In genomic region chr1:209648931-209649776, GRCh38 we compare ENCODE assay signal across 8 cellular contexts. TPM values are rescaled to one million over a fixed set of nuclear protein-coding genes. Genes with fewer than 3 reads are reported as not detected.
DNase-seq lines count a peak whose midpoint lies in the region; ATAC-seq and TF ChIP-seq lines count a peak whose summit lies in the region.

No MANE protein-coding gene starts in this region.

- no peak overlapping the region for H3K9ac ChIP-seq in fibroblast of lung (ENCODE audit: insufficient read depth, low read length)

- intact Hi-C loops in sciatic nerve (cut with DNase I) (no loop called here), testis (cut with DNase I; ENCODE audit: low total_unique reads) (no loop called here), OCI-LY7 (cut with micrococcal nuclease; ENCODE audit: unreplicated experiment) (no loop called here)

- TF ChIP-seq CTCF in fibroblast of lung (conservative IDR thresholded peaks at IDR 0.05 in 1 of 2, IDR thresholded peaks at IDR 0.05 in 1 of 2; ENCODE audit: low read depth in 1 of 2, low read length in 2 of 2) (no peak), testis (IDR thresholded peaks at IDR 0.05) (no peak), OCI-LY7 (conservative IDR thresholded peaks at IDR 0.05; ENCODE audit: low read length) (no peak)

- H3K9me2 ChIP-seq in OCI-LY7 (ENCODE audit: insufficient read depth, low read length), result no peaks in the 10 kb centered on the region

- ATAC-seq in sciatic nerve (peak; percentile 55), GM21529 (IDR thresholded peaks at IDR 0.05; ENCODE audit: unreplicated experiment) (no peak)

- H3K4me1 ChIP-seq in fibroblast of lung (ENCODE audit: control insufficient read depth, extremely low read depth, insufficient read depth, low read length) (peaks cover 43% of the 10 kb centered on the region), testis (peaks cover 24% of the 10 kb centered on the region), OCI-LY7 (ENCODE audit: insufficient read depth, low read length, poor library complexity, severe bottlenecking) (no peaks in the 10 kb centered on the region)

- H3K4me3 ChIP-seq in fibroblast of lung (replicated peaks in 1 of 4; ENCODE audit: control extremely low read depth in 1 of 4, insufficient read depth in 1 of 4, low read depth in 3 of 4, low read length in 4 of 4), result no peak overlapping the region
- H3K4me3 ChIP-seq in testis, result no peak overlapping the region
- no peak overlapping the region for H3K4me3 ChIP-seq in OCI-LY7 (ENCODE audit: low read depth, low read length, poor library complexity, severe bottlenecking)

- no TSS peak for BruUV-seq in OCI-LY7 (replicated peaks; lab: Mats Ljungman, UMichigan)

- H4K20me1 ChIP-seq in fibroblast of lung (ENCODE audit: control insufficient read depth, extremely low read depth, insufficient read depth, low read length), result no peaks in the 10 kb centered on the region
- no peaks in the 10 kb centered on the region for H4K20me1 ChIP-seq in OCI-LY7 (ENCODE audit: insufficient read depth, low read length)

- no peaks in the 10 kb centered on the region for H3K9me3 ChIP-seq in fibroblast of lung (ENCODE audit: control insufficient read depth, insufficient read depth, low read depth, low read length)
- no peaks in the 10 kb centered on the region for H3K9me3 ChIP-seq in testis
- H3K9me3 ChIP-seq in OCI-LY7 (ENCODE audit: low read length), result no peaks in the 10 kb centered on the region

- no peaks in the 10 kb centered on the region for H3K27me3 ChIP-seq in fibroblast of lung (ENCODE audit: control insufficient read depth, insufficient read depth, low read length)
- H3K27me3 ChIP-seq in testis, result no peaks in the 10 kb centered on the region

- no peaks in the 10 kb centered on the region for H3K36me3 ChIP-seq in fibroblast of lung (ENCODE audit: control insufficient read depth, insufficient read depth, low read length)
- no peaks in the 10 kb centered on the region for H3K36me3 ChIP-seq in testis (ENCODE audit: low read depth, missing control alignments)
- no peaks in the 10 kb centered on the region for H3K36me3 ChIP-seq in OCI-LY7 (ENCODE audit: insufficient read depth, low read length)

- CTCF ChIA-PET in OCI-LY7 (lab: Charles Lee; ENCODE audit: unreplicated experiment), result no interaction called here

- H3K4me2 ChIP-seq in fibroblast of lung (ENCODE audit: extremely low read depth, insufficient read depth, low read length) (peak overlapping the region; percentile 73), OCI-LY7 (ENCODE audit: low read length) (no peak overlapping the region)

- POLR2A ChIA-PET in OCI-LY7 (lab: Charles Lee), result interaction anchor here (0.7 kb wide), 2 partner anchors 55 to 79 kb away, joined by 3 read pairs; no protein-coding TSS in a partner anchor

- H3K79me2 ChIP-seq in fibroblast of lung (ENCODE audit: control insufficient read depth, insufficient read depth, low read length) (no peaks in the 10 kb centered on the region), OCI-LY7 (ENCODE audit: insufficient read depth, low read depth, low read length) (no peaks in the 10 kb centered on the region)

- no peak for TF ChIP-seq POLR2A in testis (IDR thresholded peaks at IDR 0.05)

- H2AFZ ChIP-seq in fibroblast of lung (ENCODE audit: low read length), result peak overlapping the region; percentile 5
- H2AFZ ChIP-seq in OCI-LY7 (ENCODE audit: low read length), result no peak overlapping the region

- H3K27ac ChIP-seq in fibroblast of lung (ENCODE audit: insufficient read depth, low read length), result peak overlapping the region; percentile 65
- H3K27ac ChIP-seq in testis, result no peak overlapping the region
- no peak overlapping the region for H3K27ac ChIP-seq in OCI-LY7 (ENCODE audit: low read depth, low read length, poor library complexity, severe bottlenecking)

- DNase-seq in GM04503 (ENCODE audit: low read depth), result peak; percentile 78
- peak; percentile 96 for DNase-seq in RPMI7951 (ENCODE audit: low read depth)
- peak; percentile 93 to 97 for DNase-seq in fibroblast of lung (ENCODE audit: low read depth in 2 of 2)
- DNase-seq in sciatic nerve (ENCODE audit: low spot score), result no peak
- DNase-seq in testis, result no peak
- DNase-seq in NCI-H526 (lab: John Stamatoyannopoulos, UW), result no peak
- no peak for DNase-seq in OCI-LY7 (ENCODE audit: low spot score)

- WGBS in testis, 2 donors, result 61 to 63% methylated on average over 6 of the region's 6 CpGs

RNA-seq across cellular contexts. Expression of gene LAMB3, which starts 3.1 kb away (rescaled TPM):
- total RNA-seq in RPMI7951 (2014; rRNA removed; shearing (Covaris generic)), result 20.2 and 22.5 TPM in 2 replicates
- 12.1 and 23.3 TPM in 2 replicates for total RNA-seq in fibroblast of lung
- 4.1 and 5.5 TPM in 2 replicates for polyA plus RNA-seq in fibroblast of lung
- 6.4 and 8.1 TPM in 2 replicates for polyA plus RNA-seq in fibroblast of lung (2012)
- 13.9 and 18.9 TPM in 2 replicates for polyA minus RNA-seq in fibroblast of lung (ENCODE audit: low replicate concordance)
- 2.8 TPM for total RNA-seq in sciatic nerve
- total RNA-seq in testis, result 1 to 10 TPM; 1.6 to 2.0 TPM
- 1.7 TPM for polyA plus RNA-seq in testis (ENCODE audit: insufficient read depth, low read depth, low replicate concordance)
- total RNA-seq in OCI-LY7 (2014; rRNA removed; shearing (Covaris generic)), result 0.41 TPM in 1 of 2 replicates, not detected in the other
- total RNA-seq in OCI-LY7 (2022), result 0.17 and 0.46 TPM in 2 replicates

RNA-seq across cellular contexts. Expression of gene G0S2, which starts 26.1 kb away (rescaled TPM):
- total RNA-seq in RPMI7951 (2014; rRNA removed; shearing (Covaris generic)), result 20.9 and 31.5 TPM in 2 replicates
- total RNA-seq in fibroblast of lung (79.1 and 180 TPM in 2 replicates), sciatic nerve (93.0 TPM), testis (10 to 100 TPM; 73.5 to 84.1 TPM), OCI-LY7 (2022) (not detected in 2 replicates)
- polyA plus RNA-seq in fibroblast of lung (3.9 and 11.0 TPM in 2 replicates), testis (ENCODE audit: insufficient read depth, low read depth, low replicate concordance) (59.1 TPM)
- 7.1 and 18.0 TPM in 2 replicates for polyA plus RNA-seq in fibroblast of lung (2012)
- polyA minus RNA-seq in fibroblast of lung (ENCODE audit: low replicate concordance), result 0.67 and 0.85 TPM in 2 replicates
- not detected in 2 replicates for total RNA-seq in OCI-LY7 (2014; rRNA removed; shearing (Covaris generic))

RNA-seq across cellular contexts. Expression of gene HSD11B1, which starts 55.5 kb away (rescaled TPM):
- total RNA-seq in RPMI7951 (2014; rRNA removed; shearing (Covaris generic)), result 0.20 and 0.72 TPM in 2 replicates
- 20.3 and 31.5 TPM in 2 replicates for total RNA-seq in fibroblast of lung
- 7.1 and 31.0 TPM in 2 replicates for polyA plus RNA-seq in fibroblast of lung
- polyA plus RNA-seq in fibroblast of lung (2012), result 4.4 and 22.0 TPM in 2 replicates
- 9.7 TPM in 1 of 2 replicates, not detected in the other for polyA minus RNA-seq in fibroblast of lung (ENCODE audit: low replicate concordance)
- total RNA-seq in sciatic nerve, result 6.0 TPM
- total RNA-seq in testis, result 10 to 100 TPM; 17.6 to 18.0 TPM
- polyA plus RNA-seq in testis (ENCODE audit: insufficient read depth, low read depth, low replicate concordance), result 19.5 TPM
- not detected in 2 replicates for total RNA-seq in OCI-LY7 (2014; rRNA removed; shearing (Covaris generic))
- not detected in 2 replicates for total RNA-seq in OCI-LY7 (2022)

Comparison
In these comparisons a context has a peak if more than half of its experiments do, and no peak if none do; other contexts are left out.
1. DNase-seq: peak in GM04503 (single experiment), RPMI7951 (single experiment) and fibroblast of lung (2 of 2); none in sciatic nerve (single experiment), testis (single experiment), NCI-H526 (0 of 2) and OCI-LY7 (single experiment).
2. RNA of gene G0S2, which starts 26.1 kb away (total RNA-seq): 93.0 TPM in sciatic nerve (single experiment), 73.5 to 84.1 TPM in testis, 79.1 to 180 TPM in fibroblast of lung and 20.9 to 31.5 TPM in RPMI7951; not detected in OCI-LY7; every median in the first group is over 10 times any median in the second.